In the genomic region with DNA sequence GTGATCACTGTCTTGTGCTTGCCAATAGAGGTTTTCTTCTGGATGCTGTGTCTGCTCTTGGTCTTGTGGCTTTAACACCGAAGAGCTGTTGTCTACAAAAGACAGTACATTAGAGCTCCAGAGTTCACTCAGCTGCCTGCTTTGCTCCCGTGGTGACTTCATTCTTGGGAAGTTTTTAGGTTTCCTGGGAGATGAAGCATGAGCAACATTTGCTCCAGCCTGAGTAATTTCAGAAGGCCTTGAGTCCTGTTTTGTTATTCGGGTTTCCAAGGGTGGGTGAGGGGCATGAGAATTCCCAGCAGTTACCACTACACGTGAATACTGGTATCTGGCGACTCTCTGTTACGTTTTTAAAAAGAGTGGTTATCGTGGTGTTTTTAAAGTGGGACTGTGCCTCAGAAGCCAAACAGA, we compare ENCODE assay signal across 11 cellular contexts.
DNase-seq lines count a peak whose midpoint lies in the region; ATAC-seq and TF ChIP-seq lines count a peak whose summit lies in the region.
"Had no signal": no experiment of that assay in that cellular context is flagged by ENCODE, and none has a peak within 500 bp of the region (broad histone marks: within the 10 kb centered on the region; RNA-seq: fewer than 3 reads in every experiment).

No MANE protein-coding gene starts in this region.

- H3K27ac Mint-ChIP-seq in progenitor cell of endocrine pancreas = peak overlapping the region; percentile 43
- H3K27ac Mint-ChIP-seq: activated T-helper 2 cell treated with anti-CD3 and anti-CD28 coated beads, Interferon-gamma antibody, Interleukin-2, Interleukin-4, amounts not matched to agents 10 μg/mL and 5 μg/mL and 100 μg/mL, durations not matched to agents 14 hours and 24 hours and 36 hours had no signal

- CTCF ChIA-PET in A673 (lab: Charles Lee) = no interaction called here

- H3K4me3 ChIP-seq in left ventricle myocardium inferior = peak overlapping the region; percentile 38
- H3K4me3 ChIP-seq in A673 (ENCODE audit: low read depth, low read length, poor library complexity, severe bottlenecking) = no peak overlapping the region

- H3K27me3 ChIP-seq in left ventricle myocardium inferior (ENCODE audit: low read depth) = no peaks in the 10 kb centered on the region
- H3K27me3 ChIP-seq in A673 (replicated peaks; ENCODE audit: insufficient read depth, low read depth, low read length, poor library complexity) = no peaks in the 10 kb centered on the region

- BruUV-seq in A673 (replicated peaks; lab: Mats Ljungman, UMichigan) = no TSS peak

- peaks cover 5% of the 10 kb centered on the region for H3K27me3 Mint-ChIP-seq in progenitor cell of endocrine pancreas

- ATAC-seq in HG03457 (IDR thresholded peaks at IDR 0.05; ENCODE audit: unreplicated experiment) = no peak
- no peak for ATAC-seq in HG02571 (IDR thresholded peaks at IDR 0.05; ENCODE audit: unreplicated experiment)

- H3K9me3 ChIP-seq in left ventricle myocardium inferior (replicated peaks) = no peaks in the 10 kb centered on the region
- H3K9me3 ChIP-seq in A673 (ENCODE audit: low read depth, low read length, poor library complexity, severe bottlenecking) = no peaks in the 10 kb centered on the region
- H3K9me3 ChIP-seq: neutrophil had no signal

- no peaks in the 10 kb centered on the region for H3K9me3 Mint-ChIP-seq in progenitor cell of endocrine pancreas (ENCODE audit: low read depth)
- H3K9me3 Mint-ChIP-seq: activated T-helper 2 cell treated with anti-CD3 and anti-CD28 coated beads, Interferon-gamma antibody, Interleukin-2, Interleukin-4, amounts not matched to agents 10 μg/mL and 5 μg/mL and 100 μg/mL, durations not matched to agents 14 hours and 24 hours and 36 hours had no signal

- peak overlapping the region; percentile 73 for H3K27ac ChIP-seq in left ventricle myocardium inferior (replicated peaks)
- no peak overlapping the region for H3K27ac ChIP-seq in A673 (ENCODE audit: low read depth, low read length, poor library complexity, severe bottlenecking)
- H3K27ac ChIP-seq: neutrophil had no signal

- TF ChIP-seq CTCF in left ventricle myocardium inferior (IDR thresholded peaks at IDR 0.05; ENCODE audit: borderline replicate concordance) (no peak), progenitor cell of endocrine pancreas (IDR thresholded peaks at IDR 0.05; ENCODE audit: unreplicated experiment) (no peak), A673 (conservative IDR thresholded peaks at IDR 0.05; ENCODE audit: low read depth, low read length) (no peak)

- peaks cover 40% of the 10 kb centered on the region for H3K4me1 Mint-ChIP-seq in progenitor cell of endocrine pancreas (ENCODE audit: low read depth)

- H3K36me3 ChIP-seq in left ventricle myocardium inferior (no peaks in the 10 kb centered on the region), A673 (ENCODE audit: insufficient read depth, low read length, poor library complexity, severe bottlenecking) (no peaks in the 10 kb centered on the region)
- H3K36me3 ChIP-seq: neutrophil had no signal

- H3K4me3 Mint-ChIP-seq in progenitor cell of endocrine pancreas (ENCODE audit: low read depth) = no peak overlapping the region

- H3K4me1 ChIP-seq in left ventricle myocardium inferior = peaks cover 51% of the 10 kb centered on the region
- H3K4me1 ChIP-seq in A673 (ENCODE audit: insufficient read depth, low read length, poor library complexity, severe bottlenecking) = no peaks in the 10 kb centered on the region

- intact Hi-C loops in left ventricle myocardium inferior (cut with micrococcal nuclease) (no loop called here), A673 (cut with micrococcal nuclease; ENCODE audit: unreplicated experiment) (no loop called here)

- peak; percentile 86 for DNase-seq in EL
- DNase-seq in amniotic stem cell (lab: John Stamatoyannopoulos, UW) = peak; percentile 85
- DNase-seq in left ventricle myocardium inferior = no peak
- no peak for DNase-seq in progenitor cell of endocrine pancreas (ENCODE audit: low spot score, unreplicated experiment)
- DNase-seq in A673 (ENCODE audit: low spot score) = no peak
- no peak for DNase-seq in CD1c-positive myeloid dendritic cell (ENCODE audit: extremely low spot score)
- DNase-seq: NK-92 treated with Interleukin-12 subunit alpha and Interleukin-12 subunit beta, amount 100 ng/mL, for 24 hours had no signal

- POLR2A ChIA-PET in A673 (lab: Charles Lee; ENCODE audit: low non-redundant PET) = no interaction called here

- no peaks in the 10 kb centered on the region for H3K36me3 Mint-ChIP-seq in progenitor cell of endocrine pancreas (ENCODE audit: insufficient read depth)

Comparison
In these comparisons a context has a peak if more than half of its experiments do, and no peak if none do; other contexts are left out.
1. DNase-seq: peak in EL (single experiment) and amniotic stem cell (single experiment); none in left ventricle myocardium inferior (single experiment), progenitor cell of endocrine pancreas (single experiment), A673 (single experiment) and CD1c-positive myeloid dendritic cell (single experiment).